23 cellular contexts compared by ENCODE assay signal in the genomic region with DNA sequence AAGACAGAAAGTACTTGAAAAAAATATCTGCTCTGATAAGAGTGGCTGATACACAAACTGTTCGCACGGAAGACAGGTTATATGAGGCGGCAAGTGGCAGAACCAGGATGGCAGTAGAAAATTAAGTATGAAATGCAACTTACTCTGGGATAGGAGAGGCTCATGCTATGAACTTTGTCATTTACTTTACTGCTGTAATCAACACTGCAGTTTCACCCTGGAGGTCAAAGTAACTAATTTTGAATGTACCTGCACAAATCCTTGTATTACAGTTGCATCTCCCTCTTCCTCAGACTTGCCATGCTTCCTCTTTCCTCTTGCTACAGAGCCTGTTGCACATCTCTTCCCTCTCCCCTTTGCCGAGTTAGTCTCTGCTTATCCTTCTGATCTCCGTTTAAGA. TPM values are rescaled to one million over a fixed set of nuclear protein-coding genes. Genes with fewer than 3 reads are reported as not detected.
DNase-seq lines count a peak whose midpoint lies in the region; ATAC-seq, FAIRE-seq and TF ChIP-seq lines count a peak whose summit lies in the region.
"Had no signal": no experiment of that assay in that cellular context is flagged by ENCODE, and none has a peak within 500 bp of the region (broad histone marks: within the 10 kb centered on the region; RNA-seq: fewer than 3 reads in every experiment).

No MANE protein-coding gene starts in this region.

- H3K79me2 ChIP-seq in GM12878 (ENCODE audit: control insufficient read depth, insufficient read depth, low read length), result no peaks in the 10 kb centered on the region

- H4K20me1 ChIP-seq in GM12878 (ENCODE audit: control insufficient read depth, insufficient read depth), result no peaks in the 10 kb centered on the region

- no peak overlapping the region for H3K27ac Mint-ChIP-seq in activated naive CD4-positive, alpha-beta T cell treated with anti-CD3 and anti-CD28 coated beads for 36 hours
- H3K27ac Mint-ChIP-seq: B cell had no signal

- H3K36me3 ChIP-seq in Peyer's patch (peaks cover 0 to 65% (median 0%) of the 10 kb centered on the region in 3 donors), GM12878 (ENCODE audit: control insufficient read depth in 2 of 2, insufficient read depth in 2 of 2, low read length in 1 of 2) (peaks cover 1 to 16% of the 10 kb centered on the region in 2 experiments; a peak in 3 of 4 replicates), mucosa of descending colon (ENCODE audit: low read depth) (peaks cover 11% of the 10 kb centered on the region), thyroid gland (peaks cover 25 to 27% of the 10 kb centered on the region in 2 donors)

- H3K36me3 Mint-ChIP-seq in activated naive CD4-positive, alpha-beta T cell treated with anti-CD3 and anti-CD28 coated beads for 36 hours (ENCODE audit: low read depth), result peaks cover 11% of the 10 kb centered on the region

- SMC1A ChIA-PET in GM12878 (lab: Charles Lee; ENCODE audit: uncharacterized antibody, unreplicated experiment), result no interaction called here

- no peaks in the 10 kb centered on the region for H3K27me3 Mint-ChIP-seq in activated naive CD4-positive, alpha-beta T cell treated with anti-CD3 and anti-CD28 coated beads for 36 hours (ENCODE audit: low read depth)
- H3K27me3 Mint-ChIP-seq: B cell had no signal

- no peak for TF ChIP-seq RAD21 in GM12878 (IDR thresholded peaks at IDR 0.05; ENCODE audit: insufficient read depth, low read depth, low read length)

- POLR2A ChIA-PET in GM12878 (lab: Charles Lee), result no interaction called here

- FAIRE-seq in GM12878 (lab: Jason Lieb, UNC), result no peak
- FAIRE-seq in GM19239 (lab: Jason Lieb, UNC), result no peak
- FAIRE-seq: A549, K562 had no signal

- H3K4me3 ChIP-seq in Peyer's patch (no peak overlapping the region), GM12878 (no peak overlapping the region), mucosa of descending colon (no peak overlapping the region), thyroid gland (replicated peaks in 1 of 3) (no peak overlapping the region)
- H3K4me3 ChIP-seq: A549, K562, MG63, PC-9, SK-N-MC had no signal

- H3K4me1 ChIP-seq in Peyer's patch (peaks cover 0 to 7% (median 0%) of the 10 kb centered on the region in 4 donors), GM12878 (ENCODE audit: control insufficient read depth, insufficient read depth, low read length) (no peaks in the 10 kb centered on the region; the same call in 1 of the 2 replicates), mucosa of descending colon (ENCODE audit: low read depth) (no peaks in the 10 kb centered on the region), thyroid gland (peaks cover 25 to 40% of the 10 kb centered on the region in 2 donors)

- H3K4me1 Mint-ChIP-seq in activated naive CD4-positive, alpha-beta T cell treated with anti-CD3 and anti-CD28 coated beads for 36 hours (ENCODE audit: low read depth), result peaks cover 4% of the 10 kb centered on the region

- TF ChIP-seq CTCF in Peyer's patch (IDR thresholded peaks at IDR 0.05), result no peak
- no peak for TF ChIP-seq CTCF in GM12878 (IDR thresholded peaks at IDR 0.05 in 2 of 3, conservative IDR thresholded peaks at IDR 0.05 in 1 of 3; ENCODE audit: control insufficient read depth in 2 of 3, extremely low read depth in 1 of 3, insufficient read depth in 1 of 3, low read depth in 3 of 3, low read length in 3 of 3)
- no peak for TF ChIP-seq CTCF in mucosa of descending colon (IDR thresholded peaks at IDR 0.05)
- no peak for TF ChIP-seq CTCF in thyroid gland (IDR thresholded peaks at IDR 0.05)

- H3K27ac ChIP-seq in Peyer's patch, result peak overlapping the region in 3 of 4 donors; percentile 31 to 74 (median 58)
- H3K27ac ChIP-seq in GM12878 (ENCODE audit: control insufficient read depth, insufficient read depth), result no peak overlapping the region
- peak overlapping the region; percentile 38 to 87 (median 62) for H3K27ac ChIP-seq in thyroid gland
- H3K27ac ChIP-seq: A549, PC-9, RWPE1, SK-N-MC had no signal

- H3K4me3 Mint-ChIP-seq in activated naive CD4-positive, alpha-beta T cell treated with anti-CD3 and anti-CD28 coated beads for 36 hours, result no peak overlapping the region
- H3K4me3 Mint-ChIP-seq: B cell, CD14-positive monocyte had no signal

- CTCF ChIA-PET in GM12878 (lab: Yijun Ruan, JAX), result no interaction called here
- CTCF ChIA-PET in activated naive CD4-positive, alpha-beta T cell treated with anti-CD3 and anti-CD28 coated beads for 36 hours (lab: Charles Lee), result interaction anchor here (0.6 kb wide), 1 partner anchor 182 kb away, joined by 3 read pairs; no protein-coding TSS in a partner anchor

- TF ChIP-seq POLR2A in Peyer's patch (IDR thresholded peaks at IDR 0.05), result no peak
- TF ChIP-seq POLR2A in GM12878 (IDR thresholded peaks at IDR 0.05; ENCODE audit: low read depth, low read length), result no peak
- no peak for TF ChIP-seq POLR2A in thyroid gland (IDR thresholded peaks at IDR 0.05)

- in situ Hi-C loops in GM12878 (cut with MboI), result no loop called here

- H3K4me2 ChIP-seq in GM12878 (ENCODE audit: control insufficient read depth, insufficient read depth), result no peak overlapping the region
- H3K4me2 ChIP-seq: A549, PC-9 had no signal

- RAD21 ChIA-PET in GM12878 (lab: Charles Lee; ENCODE audit: unreplicated experiment), result no interaction called here

- H2AFZ ChIP-seq in GM12878 (ENCODE audit: control insufficient read depth, low read depth, low read length), result no peak overlapping the region
- H2AFZ ChIP-seq: PC-9 had no signal

- H3K9ac ChIP-seq in GM12878 (ENCODE audit: control insufficient read depth, insufficient read depth, low read length), result no peak overlapping the region

- BruUV-seq in GM12878 (replicated peaks; lab: Mats Ljungman, UMichigan), result TSS peak; percentile 16

- H3K9me3 ChIP-seq in Peyer's patch, result no peaks in the 10 kb centered on the region
- H3K9me3 ChIP-seq in GM12878 (replicated peaks; ENCODE audit: control insufficient read depth, insufficient read depth, low read length), result no peaks in the 10 kb centered on the region
- no peaks in the 10 kb centered on the region for H3K9me3 ChIP-seq in mucosa of descending colon
- H3K9me3 ChIP-seq in thyroid gland, result no peaks in the 10 kb centered on the region
- H3K9me3 ChIP-seq: A549, MG63 had no signal

- no peaks in the 10 kb centered on the region for H3K9me3 Mint-ChIP-seq in activated naive CD4-positive, alpha-beta T cell treated with anti-CD3 and anti-CD28 coated beads for 36 hours
- H3K9me3 Mint-ChIP-seq: CD14-positive monocyte had no signal

- TF ChIP-seq EP300 in GM12878 (IDR thresholded peaks at IDR 0.05; ENCODE audit: borderline replicate concordance in 1 of 2, control insufficient read depth in 1 of 2, low read depth in 2 of 2, low read length in 2 of 2), result no peak

- no peak for DNase-seq in Peyer's patch
- no peak for DNase-seq in GM12878 (ENCODE audit: low read depth, low spot score)
- peak in 1 of 3 donors; percentile 13 for DNase-seq in mucosa of descending colon
- no peak for DNase-seq in thyroid gland
- no peak for DNase-seq in activated naive CD4-positive, alpha-beta T cell treated with anti-CD3 and anti-CD28 coated beads for 36 hours
- no peak for DNase-seq in GM19239 (ENCODE audit: insufficient read length, low spot score)
- DNase-seq in NCI-H748 (lab: John Stamatoyannopoulos, UW; ENCODE audit: unreplicated experiment), result no peak
- DNase-seq: DMS79, H7, MG63, NCI-H1417, NCI-H187 treated with DMSO at 0.1 percent for 48 hours, NCI-H2107, NCI-H446 treated with DMSO at 0.1 percent for 48 hours, NCI-H748 treated with DMSO at 0.1 percent for 48 hours, PC-9, SHP77 treated with DMSO at 0.1 percent for 48 hours had no signal

- no peak for ATAC-seq in GM12878
- ATAC-seq in mucosa of descending colon, result peak; percentile 83
- ATAC-seq: A549, K562 had no signal

- 94% methylated on average over 5 of the region's 5 CpGs for WGBS in GM12878 (ENCODE audit: insufficient coverage, insufficient replicate concordance, low lambda C conversion rate, missing lambda C conversion rate)
- 84 to 89% methylated on average over 5 of the region's 5 CpGs for WGBS in thyroid gland, 2 donors

- H3K27me3 ChIP-seq in Peyer's patch, result no peaks in the 10 kb centered on the region
- no peaks in the 10 kb centered on the region for H3K27me3 ChIP-seq in GM12878 (replicated peaks in 1 of 2; ENCODE audit: control insufficient read depth in 2 of 2, insufficient read depth in 2 of 2, low read length in 1 of 2)
- no peaks in the 10 kb centered on the region for H3K27me3 ChIP-seq in thyroid gland
- H3K27me3 ChIP-seq: MG63 had no signal

- intact Hi-C loops in GM12878 (cut with micrococcal nuclease; ENCODE audit: unreplicated experiment), result no loop called here
- intact Hi-C loops in mucosa of descending colon (cut with DNase I, micrococcal nuclease), result loop anchor here in 1 of 2 donors (10.0 kb wide), 1 partner anchor 318 kb away; no protein-coding TSS in a partner anchor
- intact Hi-C loops in thyroid gland (cut with DNase I), result no loop called here
- intact Hi-C loops in activated naive CD4-positive, alpha-beta T cell treated with anti-CD3 and anti-CD28 coated beads for 36 hours (cut with micrococcal nuclease), result no loop called here

RNA-seq across cellular contexts. Expression of a gene that starts 38.8 kb away (rescaled TPM):
- total RNA-seq in Peyer's patch (10 to 100 TPM; 22.5 to 50.1 (median 33.0) TPM), GM12878 (2014; rRNA removed) (21.4 and 24.4 TPM in 2 replicates), GM12878 (2014; rRNA removed; fragmentation: Illumina TruSeq; extraction: Trizol) (26.2 and 28.3 TPM in 2 replicates), GM12878 (2021) (23.8 and 27.7 TPM in 2 replicates), mucosa of descending colon (10 to 100 TPM; 15.0 to 24.2 (median 19.4) TPM), thyroid gland (10 to 100 TPM; 24.2 to 45.0 (median 37.7) TPM)
- total RNA-seq in GM12878 (2013; cell fraction: nucleolus; rRNA removed), result 97.4 and 107 TPM in 2 replicates
- 13.7 TPM for polyA plus RNA-seq in GM12878 (2011; ENCODE audit: low read depth)
- polyA plus RNA-seq in GM12878 (2011; rRNA removed) (42.6 and 51.2 TPM in 2 replicates), GM12878 (2014; fragmentation: Illumina TruSeq; extraction: Trizol) (24.5 and 28.5 TPM in 2 replicates), GM12878 (2014; fragmentation: Nextera tagmentation; extraction: Ambion mirVana) (10 to 100 TPM; 34.1 to 40.3 TPM), GM12878 (2014; rRNA removed) (18.0 and 19.4 TPM in 2 replicates), GM12878 (2016; fragmentation: Nextera tagmentation; extraction: Ambion mirVana) (10 to 100 TPM; 45.8 to 48.7 TPM)
- polyA plus RNA-seq in GM12878 (2011; cell fraction: cytosol; rRNA removed), result 29.7 and 37.3 TPM in 2 replicates
- 36.6 and 36.9 TPM in 2 replicates for polyA plus RNA-seq in GM12878 (2011; cell fraction: nucleus; rRNA removed)
- polyA plus RNA-seq in GM12878 (2012), result 18.5 and 18.9 TPM in 2 replicates
- polyA minus RNA-seq in GM12878 (2011; rRNA and poly(A)+ RNA removed), result 59.0 and 62.4 TPM in 2 replicates
- polyA minus RNA-seq in GM12878 (2011; cell fraction: cytosol; rRNA and poly(A)+ RNA removed), result 9.0 and 19.4 TPM in 2 replicates
- 72.8 and 89.1 TPM in 2 replicates for polyA minus RNA-seq in GM12878 (2011; cell fraction: nucleus; rRNA and poly(A)+ RNA removed)
- 10 to 100 TPM; 25.3 to 26.5 TPM for total RNA-seq in activated naive CD4-positive, alpha-beta T cell treated with anti-CD3 and anti-CD28 coated beads for 36 hours

RNA-seq across cellular contexts. Expression of a gene that starts 39.0 kb away (rescaled TPM):
- total RNA-seq in Peyer's patch, result 10 to 100 TPM in 3 of 4 donors, 1 to 10 TPM in 1; 9.1 to 88.4 (median 59.9) TPM
- total RNA-seq in GM12878 (2013; cell fraction: nucleolus; rRNA removed), result 6.9 and 10.1 TPM in 2 replicates
- 4.6 and 5.0 TPM in 2 replicates for total RNA-seq in GM12878 (2014; rRNA removed)
- 2.9 and 3.4 TPM in 2 replicates for total RNA-seq in GM12878 (2014; rRNA removed; fragmentation: Illumina TruSeq; extraction: Trizol)
- 4.0 and 4.5 TPM in 2 replicates for total RNA-seq in GM12878 (2021)
- 6.5 TPM for polyA plus RNA-seq in GM12878 (2011; ENCODE audit: low read depth)
- polyA plus RNA-seq in GM12878 (2011; rRNA removed), result 9.4 and 10.3 TPM in 2 replicates
- polyA plus RNA-seq in GM12878 (2011; cell fraction: cytosol; rRNA removed), result 9.5 and 11.8 TPM in 2 replicates
- 4.6 and 6.4 TPM in 2 replicates for polyA plus RNA-seq in GM12878 (2011; cell fraction: nucleus; rRNA removed)
- polyA plus RNA-seq in GM12878 (2012), result 3.4 and 4.4 TPM in 2 replicates
- 3.9 and 5.6 TPM in 2 replicates for polyA plus RNA-seq in GM12878 (2014; fragmentation: Illumina TruSeq; extraction: Trizol)
- polyA plus RNA-seq in GM12878 (2014; fragmentation: Nextera tagmentation; extraction: Ambion mirVana), result 1 to 10 TPM; 6.1 to 9.2 TPM
- 3.5 and 5.7 TPM in 2 replicates for polyA plus RNA-seq in GM12878 (2014; rRNA removed)
- 1 to 10 TPM; 4.6 to 5.5 TPM for polyA plus RNA-seq in GM12878 (2016; fragmentation: Nextera tagmentation; extraction: Ambion mirVana)
- 12.8 and 14.2 TPM in 2 replicates for polyA minus RNA-seq in GM12878 (2011; rRNA and poly(A)+ RNA removed)
- 2.7 and 3.6 TPM in 2 replicates for polyA minus RNA-seq in GM12878 (2011; cell fraction: cytosol; rRNA and poly(A)+ RNA removed)
- 8.3 and 10.5 TPM in 2 replicates for polyA minus RNA-seq in GM12878 (2011; cell fraction: nucleus; rRNA and poly(A)+ RNA removed)
- total RNA-seq in mucosa of descending colon, result 10 to 100 TPM; 22.6 to 32.5 (median 26.6) TPM
- total RNA-seq in thyroid gland, result 10 to 100 TPM; 46.8 to 74.9 (median 56.5) TPM
- total RNA-seq in activated naive CD4-positive, alpha-beta T cell treated with anti-CD3 and anti-CD28 coated beads for 36 hours, result 1 to 10 TPM; 8.7 to 9.7 TPM

RNA-seq across cellular contexts. Expression of a gene that starts 41.1 kb away (rescaled TPM):
- total RNA-seq in Peyer's patch (10 to 100 TPM in 1 of 4 donors, 1 to 10 TPM in 2, under 1 TPM in 1; 0.53 to 13.2 (median 2.6) TPM), GM12878 (2014; rRNA removed) (0.49 and 2.7 TPM in 2 replicates), GM12878 (2014; rRNA removed; fragmentation: Illumina TruSeq; extraction: Trizol) (0.67 and 0.92 TPM in 2 replicates), GM12878 (2021) (0.72 and 0.96 TPM in 2 replicates), mucosa of descending colon (1 to 10 TPM; 1.1 to 3.0 (median 1.5) TPM), thyroid gland (1 to 10 TPM in 3 of 4 donors, under 1 TPM in 1; 0.81 to 3.1 (median 2.8) TPM)
- total RNA-seq in GM12878 (2013; cell fraction: nucleolus; rRNA removed), result 7.5 and 9.9 TPM in 2 replicates
- polyA plus RNA-seq in GM12878 (2011; ENCODE audit: low read depth), result 0.55 TPM
- polyA plus RNA-seq in GM12878 (2011; rRNA removed) (1.2 and 1.8 TPM in 2 replicates), GM12878 (2014; fragmentation: Illumina TruSeq; extraction: Trizol) (1.1 and 1.6 TPM in 2 replicates), GM12878 (2014; fragmentation: Nextera tagmentation; extraction: Ambion mirVana) (under 1 TPM; 0.13 to 0.29 TPM), GM12878 (2014; rRNA removed) (1.1 and 1.3 TPM in 2 replicates), GM12878 (2016; fragmentation: Nextera tagmentation; extraction: Ambion mirVana) (under 1 TPM; 0.33 to 0.68 TPM)
- 1.5 and 2.1 TPM in 2 replicates for polyA plus RNA-seq in GM12878 (2011; cell fraction: cytosol; rRNA removed)
- 10.8 and 11.0 TPM in 2 replicates for polyA plus RNA-seq in GM12878 (2011; cell fraction: nucleus; rRNA removed)
- polyA plus RNA-seq in GM12878 (2012), result 0.89 and 1.3 TPM in 2 replicates
- polyA minus RNA-seq in GM12878 (2011; rRNA and poly(A)+ RNA removed), result 0.66 and 0.72 TPM in 2 replicates
- polyA minus RNA-seq in GM12878 (2011; cell fraction: cytosol; rRNA and poly(A)+ RNA removed), result 0.31 TPM in 1 of 2 replicates, not detected in the other
- 1.6 and 3.9 TPM in 2 replicates for polyA minus RNA-seq in GM12878 (2011; cell fraction: nucleus; rRNA and poly(A)+ RNA removed)
- total RNA-seq in activated naive CD4-positive, alpha-beta T cell treated with anti-CD3 and anti-CD28 coated beads for 36 hours, result under 1 TPM; 0.25 to 0.62 TPM
